Comparison of ENCODE assay signal across 8 cellular contexts in the genomic region with DNA sequence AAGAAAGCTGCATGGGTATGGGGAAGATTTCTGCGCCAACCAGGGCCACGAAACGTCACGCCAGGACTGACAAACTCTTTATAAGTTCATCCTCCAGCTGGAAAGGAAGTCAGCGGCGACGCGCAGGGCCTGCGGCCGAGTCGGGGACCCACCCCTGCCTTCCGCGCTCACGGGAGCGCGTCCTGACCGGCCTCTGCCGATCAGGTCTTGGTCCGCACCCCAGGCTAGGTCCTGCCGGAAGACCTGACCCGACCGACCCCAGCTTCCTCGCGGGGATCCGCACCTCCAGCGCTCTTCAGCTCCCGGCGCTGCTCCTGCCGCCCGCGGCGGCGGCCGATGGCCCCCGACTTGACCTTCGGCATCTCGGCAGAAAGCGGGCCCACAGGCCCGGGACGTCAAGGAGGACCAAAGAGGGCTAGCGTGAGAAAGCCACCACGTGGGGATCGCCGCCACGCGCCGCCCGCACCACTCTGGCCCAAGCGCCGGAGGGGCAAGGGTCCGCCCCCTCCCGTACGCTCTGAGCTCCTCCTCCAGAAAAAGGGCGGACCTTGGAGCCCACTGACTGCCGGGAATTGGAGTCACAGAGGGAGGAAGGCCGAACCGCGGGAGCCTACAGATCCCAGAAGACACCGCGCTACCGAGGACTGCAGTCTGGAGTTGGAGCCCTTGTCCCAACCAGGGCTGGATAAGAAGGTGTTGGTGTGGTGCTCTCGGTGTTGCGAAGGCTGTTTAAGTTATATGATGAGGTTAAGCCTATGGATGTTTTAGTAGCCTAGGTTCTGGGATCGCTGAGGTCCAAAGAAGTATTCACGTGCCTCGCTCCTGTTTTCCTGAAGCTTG. TPM values are rescaled to one million over a fixed set of nuclear protein-coding genes. Genes with fewer than 3 reads are reported as not detected.
DNase-seq lines count a peak whose midpoint lies in the region; ATAC-seq and TF ChIP-seq lines count a peak whose summit lies in the region.

Gene DIMT1 (minus strand): TSS at position 495 of the 840 bp plus-strand sequence. CDS start 133 bp downstream, at position 362.

- peaks cover 18% of the 10 kb centered on the region for H3K36me3 Mint-ChIP-seq in WTC11

- H3K9ac ChIP-seq in smooth muscle cell (ENCODE audit: low read depth): peak within 1 kb of the TSS; percentile 91

- peaks cover 10% of the 10 kb centered on the region for H3K4me1 ChIP-seq in smooth muscle cell (ENCODE audit: low read depth)

- under 1% methylated on average over 66 of the region's 66 CpGs for WGBS in smooth muscle cell (ENCODE audit: low lambda C conversion rate)

- peak; percentile 98 for ATAC-seq in GM18909 (IDR thresholded peaks at IDR 0.05; ENCODE audit: poor library complexity, unreplicated experiment)
- peak; percentile 96 for ATAC-seq in HG03175 (IDR thresholded peaks at IDR 0.05; ENCODE audit: unreplicated experiment)
- ATAC-seq in WTC11: peak; percentile 99

- no peaks in the 10 kb centered on the region for H3K27me3 Mint-ChIP-seq in WTC11 (ENCODE audit: low read depth)

- peak within 1 kb of the TSS; percentile 92 for H3K4me2 ChIP-seq in smooth muscle cell

- H3K27ac Mint-ChIP-seq in WTC11: peak within 1 kb of the TSS; percentile 100

- H3K27ac ChIP-seq in AG04450 (ENCODE audit: low read depth, low read length): peak within 1 kb of the TSS; percentile 95
- peak within 1 kb of the TSS; percentile 91 for H3K27ac ChIP-seq in smooth muscle cell (ENCODE audit: low read depth)

- no peak for TF ChIP-seq CTCF in AG04450 (IDR thresholded peaks at IDR 0.05; ENCODE audit: low read depth, low read length)
- TF ChIP-seq CTCF in WTC11 (IDR thresholded peaks at IDR 0.05): no peak
- TF ChIP-seq CTCF in cardiac fibroblast (IDR thresholded peaks at IDR 0.05; ENCODE audit: low read depth, low read length): no peak
- no peak for TF ChIP-seq CTCF in smooth muscle cell (IDR thresholded peaks at IDR 0.05; ENCODE audit: borderline replicate concordance, insufficient read depth, poor library complexity, severe bottlenecking)

- H3K79me2 ChIP-seq in smooth muscle cell (ENCODE audit: low read depth): peaks cover 16% of the 10 kb centered on the region

- H3K36me3 ChIP-seq in smooth muscle cell (ENCODE audit: low read depth): no peaks in the 10 kb centered on the region

- H3K27me3 ChIP-seq in AG04450 (ENCODE audit: control insufficient read depth, insufficient read depth, low read length): no peaks in the 10 kb centered on the region
- H3K27me3 ChIP-seq in smooth muscle cell (ENCODE audit: low read depth): no peaks in the 10 kb centered on the region

- H2AFZ ChIP-seq in smooth muscle cell (ENCODE audit: low read depth): peak within 1 kb of the TSS; percentile 87

- H4K20me1 ChIP-seq in smooth muscle cell (ENCODE audit: low read depth): no peaks in the 10 kb centered on the region

- CTCF ChIA-PET in AG04450 (lab: Charles Lee) (interaction anchor here (1.0 to 3.2 kb wide), 6 partner anchors 10 to 375 kb away, joined by 3 to 12 read pairs (median 4); no protein-coding TSS in a partner anchor), WTC11 (lab: Charles Lee) (interaction anchor here (0.7 to 1.4 kb wide), 8 partner anchors 9 to 317 kb away, joined by 3 to 11 read pairs (median 5); partner anchors contain the start of genes IPO11 and KIF2A)

- peaks cover 21% of the 10 kb centered on the region for H3K4me1 Mint-ChIP-seq in WTC11

- H3K4me3 ChIP-seq in AG04450 (ENCODE audit: low read depth, low read length) (peak within 1 kb of the TSS; percentile 87), cardiac fibroblast (replicated peaks in 1 of 2; ENCODE audit: low read depth in 2 of 2, low read length in 2 of 2) (peak within 1 kb of the TSS; percentile 75 to 82), smooth muscle cell (peak within 1 kb of the TSS; percentile 67)

- H3K9me3 Mint-ChIP-seq in WTC11: no peaks in the 10 kb centered on the region

- H3K4me3 Mint-ChIP-seq in WTC11: peak within 1 kb of the TSS; percentile 99

- H3F3A ChIP-seq in smooth muscle cell (ENCODE audit: low read depth): no peaks in the 10 kb centered on the region

- POLR2A ChIA-PET in AG04450 (lab: Yijun Ruan, JAX): interaction anchor here (0.6 to 2.6 kb wide), 9 partner anchors 8 to 98 kb away, joined by 3 to 30 read pairs (median 3); partner anchors contain the start of genes IPO11 and KIF2A
- POLR2A ChIA-PET in WTC11 (lab: Charles Lee): interaction anchor here (0.6 to 2.4 kb wide), 6 partner anchors 9 to 114 kb away, joined by 3 to 30 read pairs (median 8); partner anchors contain the start of genes IPO11 and KIF2A

- H3K9me3 ChIP-seq in AG04450 (ENCODE audit: control insufficient read depth, insufficient read depth, low read length) (no peaks in the 10 kb centered on the region; the same call in 1 of the 2 replicates), smooth muscle cell (replicated peaks; ENCODE audit: low read depth) (no peaks in the 10 kb centered on the region)

- DNase-seq in AG04450 (ENCODE audit: low read depth, low spot score) (peak; percentile 93), NCI-H226 (peak; percentile 96), WTC11 (ENCODE audit: low spot score) (peak; percentile 93), cardiac fibroblast (ENCODE audit: low read depth in 2 of 2) (peak; percentile 98), iPS-NIHi7 (ENCODE audit: extremely low spot score) (peak; percentile 96), smooth muscle cell (lab: John Stamatoyannopoulos, UW; ENCODE audit: unreplicated experiment) (peak; percentile 76)

TF ChIP-seq in WTC11, 78 proteins besides CTCF, POLR2A, EP300 and RAD21 (continues in another document):
- TF ChIP-seq ESRRA (CRISPR knock-in tag; IDR thresholded peaks at IDR 0.05; ENCODE audit: borderline replicate concordance) (peak; percentile 64; the same call in 1 of the 2 replicates), USF1 (CRISPR knock-in tag; IDR thresholded peaks at IDR 0.05) (peak; percentile 73), ATF2 (CRISPR knock-in tag; IDR thresholded peaks at IDR 0.05; ENCODE audit: borderline replicate concordance, low read depth) (no peak), IRF1 (CRISPR knock-in tag; IDR thresholded peaks at IDR 0.05) (peak; percentile 29; the same call in 1 of the 2 replicates)
- TF ChIP-seq, protein P1, sequence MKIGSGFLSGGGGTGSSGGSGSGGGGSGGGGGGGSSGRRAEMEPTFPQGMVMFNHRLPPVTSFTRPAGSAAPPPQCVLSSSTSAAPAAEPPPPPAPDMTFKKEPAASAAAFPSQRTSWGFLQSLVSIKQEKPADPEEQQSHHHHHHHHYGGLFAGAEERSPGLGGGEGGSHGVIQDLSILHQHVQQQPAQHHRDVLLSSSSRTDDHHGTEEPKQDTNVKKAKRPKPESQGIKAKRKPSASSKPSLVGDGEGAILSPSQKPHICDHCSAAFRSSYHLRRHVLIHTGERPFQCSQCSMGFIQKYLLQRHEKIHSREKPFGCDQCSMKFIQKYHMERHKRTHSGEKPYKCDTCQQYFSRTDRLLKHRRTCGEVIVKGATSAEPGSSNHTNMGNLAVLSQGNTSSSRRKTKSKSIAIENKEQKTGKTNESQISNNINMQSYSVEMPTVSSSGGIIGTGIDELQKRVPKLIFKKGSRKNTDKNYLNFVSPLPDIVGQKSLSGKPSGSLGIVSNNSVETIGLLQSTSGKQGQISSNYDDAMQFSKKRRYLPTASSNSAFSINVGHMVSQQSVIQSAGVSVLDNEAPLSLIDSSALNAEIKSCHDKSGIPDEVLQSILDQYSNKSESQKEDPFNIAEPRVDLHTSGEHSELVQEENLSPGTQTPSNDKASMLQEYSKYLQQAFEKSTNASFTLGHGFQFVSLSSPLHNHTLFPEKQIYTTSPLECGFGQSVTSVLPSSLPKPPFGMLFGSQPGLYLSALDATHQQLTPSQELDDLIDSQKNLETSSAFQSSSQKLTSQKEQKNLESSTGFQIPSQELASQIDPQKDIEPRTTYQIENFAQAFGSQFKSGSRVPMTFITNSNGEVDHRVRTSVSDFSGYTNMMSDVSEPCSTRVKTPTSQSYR (CRISPR knock-in tag; IDR thresholded peaks at IDR 0.05): peak; percentile 70; the same call in 1 of the 2 replicates
- TF ChIP-seq, protein P2, sequence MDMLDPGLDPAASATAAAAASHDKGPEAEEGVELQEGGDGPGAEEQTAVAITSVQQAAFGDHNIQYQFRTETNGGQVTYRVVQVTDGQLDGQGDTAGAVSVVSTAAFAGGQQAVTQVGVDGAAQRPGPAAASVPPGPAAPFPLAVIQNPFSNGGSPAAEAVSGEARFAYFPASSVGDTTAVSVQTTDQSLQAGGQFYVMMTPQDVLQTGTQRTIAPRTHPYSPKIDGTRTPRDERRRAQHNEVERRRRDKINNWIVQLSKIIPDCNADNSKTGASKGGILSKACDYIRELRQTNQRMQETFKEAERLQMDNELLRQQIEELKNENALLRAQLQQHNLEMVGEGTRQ (CRISPR knock-in tag; IDR thresholded peaks at IDR 0.05): peak; percentile 54

RNA-seq across cellular contexts. Expression of gene DIMT1, which starts in this region (rescaled TPM):
- polyA plus RNA-seq in AG04450 (2011; rRNA removed) (21.1 and 31.1 TPM in 2 replicates), smooth muscle cell (27.8 and 28.1 TPM in 2 replicates)
- polyA minus RNA-seq in AG04450 (2011; rRNA and poly(A)+ RNA removed): 7.3 and 14.5 TPM in 2 replicates
- total RNA-seq in WTC11 (2021) (30.3 to 33.9 TPM (median 31.1 TPM) in 3 replicates), smooth muscle cell (29.2 and 44.6 TPM in 2 replicates)

Comparison
In these comparisons a context has a peak if more than half of its experiments do, and no peak if none do; other contexts are left out.
1. Peak in every context shown above with its lines: DNase-seq, ATAC-seq, H3K4me3 ChIP-seq and H3K27ac ChIP-seq.